In the genomic region with DNA sequence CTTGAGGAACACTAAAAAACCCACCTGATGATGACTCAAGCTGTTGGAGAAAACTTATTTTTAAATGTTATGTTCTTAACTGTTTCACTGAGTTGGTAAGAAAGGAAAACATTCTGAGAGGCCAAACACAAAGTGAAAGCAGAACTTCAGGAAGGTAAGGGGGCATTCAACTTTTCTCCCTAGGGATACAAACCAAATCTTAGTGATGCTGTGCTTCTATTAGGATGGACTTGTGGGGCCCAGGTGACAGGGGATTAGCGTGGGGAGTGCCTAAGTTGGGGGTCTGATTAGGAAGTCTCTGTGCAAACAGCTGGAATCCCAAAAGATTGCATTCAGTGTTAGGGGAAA, we compare ENCODE assay signal across 12 cellular contexts. TPM values are rescaled to one million over a fixed set of nuclear protein-coding genes. Genes with fewer than 3 reads are reported as not detected.
DNase-seq lines count a peak whose midpoint lies in the region; ATAC-seq and TF ChIP-seq lines count a peak whose summit lies in the region.
"Had no signal": no experiment of that assay in that cellular context is flagged by ENCODE, and none has a peak within 500 bp of the region (broad histone marks: within the 10 kb centered on the region; RNA-seq: fewer than 3 reads in every experiment).

No MANE protein-coding gene starts in this region.

- peak overlapping the region; percentile 93 for H3K27ac Mint-ChIP-seq in activated naive CD4-positive, alpha-beta T cell treated with anti-CD3 and anti-CD28 coated beads for 36 hours
- H3K27ac Mint-ChIP-seq in immature natural killer cell: peak overlapping the region; percentile 94 to 100 (median 98)

- TF ChIP-seq EP300 in upper lobe of left lung (IDR thresholded peaks at IDR 0.05): no peak

- CTCF ChIA-PET in activated naive CD4-positive, alpha-beta T cell treated with anti-CD3 and anti-CD28 coated beads for 36 hours (lab: Charles Lee): interaction anchor here (0.6 to 2.1 kb wide), 5 partner anchors 13 to 151 kb away, joined by 4 to 15 read pairs (median 4); no protein-coding TSS in a partner anchor

- no peak for DNase-seq in activated naive CD4-positive, alpha-beta T cell treated with anti-CD3 and anti-CD28 coated beads for 36 hours
- no peak for DNase-seq in activated naive CD4-positive, alpha-beta T cell (lab: John Stamatoyannopoulos, UW)
- DNase-seq in MM.1S: no peak
- no peak for DNase-seq in immature natural killer cell
- DNase-seq in upper lobe of left lung: no peak
- DNase-seq in DMS53 treated with DMSO at 0.1 percent for 48 hours (lab: John Stamatoyannopoulos, UW; ENCODE audit: unreplicated experiment): no peak
- DNase-seq: IMR-90, islet precursor cell, occipital lobe had no signal

- H3K36me3 ChIP-seq in MM.1S (replicated peaks; ENCODE audit: insufficient read depth, low read length) (no peaks in the 10 kb centered on the region), upper lobe of left lung (peaks cover 0 to 12% (median 0%) of the 10 kb centered on the region in 4 donors)

- H3K4me3 Mint-ChIP-seq in activated naive CD4-positive, alpha-beta T cell treated with anti-CD3 and anti-CD28 coated beads for 36 hours: peak overlapping the region; percentile 56
- H3K4me3 Mint-ChIP-seq in immature natural killer cell: peak overlapping the region; percentile 64 to 84 (median 79)

- TF ChIP-seq POLR2A in upper lobe of left lung (IDR thresholded peaks at IDR 0.05): no peak

- no peaks in the 10 kb centered on the region for H3F3A ChIP-seq in MM.1S (ENCODE audit: insufficient read depth, low read length)

- H3K27me3 ChIP-seq in MM.1S (replicated peaks; ENCODE audit: insufficient read depth, low read length): no peaks in the 10 kb centered on the region
- no peaks in the 10 kb centered on the region for H3K27me3 ChIP-seq in upper lobe of left lung
- H3K27me3 ChIP-seq: testis had no signal

- no peak overlapping the region for H3K4me3 ChIP-seq in MM.1S (ENCODE audit: low read length)
- no peak overlapping the region for H3K4me3 ChIP-seq in upper lobe of left lung
- H3K4me3 ChIP-seq: testis had no signal

- H3K27ac ChIP-seq in MM.1S (ENCODE audit: low read length): peak overlapping the region; percentile 9; the same call in 1 of the 2 replicates
- H3K27ac ChIP-seq in upper lobe of left lung: peak overlapping the region; percentile 66 to 87 (median 80)
- H3K27ac ChIP-seq: testis had no signal

- H3K4me2 ChIP-seq in MM.1S (ENCODE audit: low read depth, low read length): peak overlapping the region; percentile 24

- no peaks in the 10 kb centered on the region for H3K9me2 ChIP-seq in MM.1S (replicated peaks; ENCODE audit: insufficient read depth, low read length)

- no peaks in the 10 kb centered on the region for H3K27me3 Mint-ChIP-seq in activated naive CD4-positive, alpha-beta T cell treated with anti-CD3 and anti-CD28 coated beads for 36 hours (ENCODE audit: low read depth)
- H3K27me3 Mint-ChIP-seq in immature natural killer cell (ENCODE audit: low read depth in 3 of 3): peaks cover 2 to 15% (median 11%) of the 10 kb centered on the region in 3 donors

- peaks cover 6% of the 10 kb centered on the region for H3K36me3 Mint-ChIP-seq in activated naive CD4-positive, alpha-beta T cell treated with anti-CD3 and anti-CD28 coated beads for 36 hours (ENCODE audit: low read depth)
- H3K36me3 Mint-ChIP-seq in immature natural killer cell: peaks cover 8 to 10% (median 10%) of the 10 kb centered on the region in 3 donors

- ATAC-seq in upper lobe of left lung (ENCODE audit: low FRiP score in 2 of 2): no peak
- no peak for ATAC-seq in HG03108 (IDR thresholded peaks at IDR 0.05; ENCODE audit: unreplicated experiment)
- no peak for ATAC-seq in HG02571 (IDR thresholded peaks at IDR 0.05; ENCODE audit: unreplicated experiment)

- no peak for TF ChIP-seq CTCF in MM.1S (IDR thresholded peaks at IDR 0.05; ENCODE audit: low read length)
- no peak for TF ChIP-seq CTCF in upper lobe of left lung (IDR thresholded peaks at IDR 0.05)

- WGBS in upper lobe of left lung, 2 donors: 76 to 91% methylated on average over 1 of the region's 1 CpG

- intact Hi-C loops in activated naive CD4-positive, alpha-beta T cell treated with anti-CD3 and anti-CD28 coated beads for 36 hours (cut with micrococcal nuclease): loop anchor here (1.0 to 10.0 kb wide), 2 partner anchors 19 to 516 kb away; partner anchors contain the start of gene PDCL3

- H3K4me1 ChIP-seq in MM.1S (ENCODE audit: low read length) (no peaks in the 10 kb centered on the region), upper lobe of left lung (peaks cover 7 to 20% (median 9%) of the 10 kb centered on the region in 4 donors)
- H3K4me1 ChIP-seq: testis had no signal

- no peak overlapping the region for H3K9ac ChIP-seq in MM.1S (ENCODE audit: low read length)

- H3K9me3 ChIP-seq in MM.1S (replicated peaks; ENCODE audit: insufficient read depth, low read length) (no peaks in the 10 kb centered on the region), upper lobe of left lung (peaks cover 0 to 3% (median 0%) of the 10 kb centered on the region in 4 donors)
- H3K9me3 ChIP-seq: testis had no signal

- H4K20me1 ChIP-seq in MM.1S (ENCODE audit: insufficient read depth, low read length): no peaks in the 10 kb centered on the region

- no peak overlapping the region for H2AFZ ChIP-seq in MM.1S (ENCODE audit: low read length)

- H3K4me1 Mint-ChIP-seq in activated naive CD4-positive, alpha-beta T cell treated with anti-CD3 and anti-CD28 coated beads for 36 hours (ENCODE audit: low read depth): peaks cover 40% of the 10 kb centered on the region
- peaks cover 45 to 49% of the 10 kb centered on the region in 2 donors for H3K4me1 Mint-ChIP-seq in immature natural killer cell

- H3K9me3 Mint-ChIP-seq in activated naive CD4-positive, alpha-beta T cell treated with anti-CD3 and anti-CD28 coated beads for 36 hours: no peaks in the 10 kb centered on the region
- H3K9me3 Mint-ChIP-seq in immature natural killer cell: no peaks in the 10 kb centered on the region

- no peaks in the 10 kb centered on the region for H3K79me2 ChIP-seq in MM.1S (ENCODE audit: low read length)

RNA-seq across cellular contexts. Expression of gene PDCL3, which starts 18.4 kb away (rescaled TPM):
- total RNA-seq in activated naive CD4-positive, alpha-beta T cell treated with anti-CD3 and anti-CD28 coated beads for 36 hours: 10 to 100 TPM; 42.2 to 42.8 TPM
- 10 to 100 TPM; 54.7 to 62.1 (median 61.5) TPM for polyA plus RNA-seq in immature natural killer cell
- total RNA-seq in upper lobe of left lung: 10 to 100 TPM in 5 of 6 donors, 1 to 10 TPM in 1; 6.3 to 21.7 (median 15.0) TPM
